ENCODE assay signal across 14 cellular contexts in genomic region chr6:134840086-134840485, GRCh38.
A peak's percentile ranks its signal among the peaks of the same experiment; 100 is the strongest.
DNase-seq lines count a peak whose midpoint lies in the region; ATAC-seq and TF ChIP-seq lines count a peak whose summit lies in the region.
"Had no signal": no experiment of that assay in that cellular context is flagged by ENCODE, and none has a peak within 500 bp of the region (broad histone marks: within the 10 kb centered on the region; RNA-seq: fewer than 3 reads in every experiment).

No MANE protein-coding gene starts in this region.

- intact Hi-C loops in cardiac septum (cut with DNase I): no loop called here
- intact Hi-C loops in Right ventricle myocardium inferior (cut with DNase I): no loop called here

- in situ Hi-C loops in GM13976 (cut with MboI; ENCODE audit: low sequenced_read_pairs, unreplicated experiment): no loop called here

- peak; percentile 74 for DNase-seq in renal cortical epithelial cell (ENCODE audit: low read depth)
- no peak for DNase-seq in cardiac septum (ENCODE audit: low spot score)
- DNase-seq in GM13976 (ENCODE audit: low spot score): no peak
- no peak for DNase-seq in Right ventricle myocardium inferior (ENCODE audit: missing footprints)
- DNase-seq: activated B cell treated with CpG ODN at 0.5 μM for 24 hours; activated naive CD4-positive, alpha-beta T cell treated with anti-CD3 and anti-CD28 coated beads for 36 hours; dorsolateral prefrontal cortex; Kasumi-1; naive thymus-derived CD8-positive, alpha-beta T cell; NCI-H1436; NCI-H446 treated with DMSO at 0.1 percent for 48 hours had no signal

- peak; percentile 81 for ATAC-seq in GM19043 (IDR thresholded peaks at IDR 0.05; ENCODE audit: low read depth, unreplicated experiment)
- ATAC-seq in HG02678 (IDR thresholded peaks at IDR 0.05; ENCODE audit: unreplicated experiment): peak; percentile 86
- ATAC-seq in HG03432 (IDR thresholded peaks at IDR 0.05; ENCODE audit: unreplicated experiment): peak; percentile 89
- no peak for ATAC-seq in Right ventricle myocardium inferior
- ATAC-seq: naive thymus-derived CD8-positive, alpha-beta T cell had no signal

- no peak for TF ChIP-seq CTCF in GM13976 (IDR thresholded peaks at IDR 0.05; ENCODE audit: borderline replicate concordance, control extremely low read depth, extremely low read depth, insufficient read depth, missing control alignments)
